Comparison of ENCODE assay signal across 9 cellular contexts in genomic region chr4:46931981-46932380, GRCh38. TPM values are rescaled to one million over a fixed set of nuclear protein-coding genes. Genes with fewer than 3 reads are reported as not detected.
DNase-seq lines count a peak whose midpoint lies in the region; ATAC-seq and TF ChIP-seq lines count a peak whose summit lies in the region.
"Had no signal": no experiment of that assay in that cellular context is flagged by ENCODE, and none has a peak within 500 bp of the region (broad histone marks: within the 10 kb centered on the region; RNA-seq: fewer than 3 reads in every experiment).

No MANE protein-coding gene starts in this region.

- peaks cover 0 to 3% (median 0%) of the 10 kb centered on the region in 9 donors for H3K27me3 ChIP-seq in heart left ventricle
- H3K27me3 ChIP-seq in vagina, result no peaks in the 10 kb centered on the region

- H3K4me1 ChIP-seq in heart left ventricle (peaks cover 0 to 17% (median 0%) of the 10 kb centered on the region in 12 donors), vagina (no peaks in the 10 kb centered on the region)

- 13 to 18% (median 15%) methylated on average over 3 of the region's 3 CpGs for WGBS in heart left ventricle, 4 donors

- H3K9me3 ChIP-seq in heart left ventricle, result no peaks in the 10 kb centered on the region
- H3K9me3 ChIP-seq in vagina, result no peaks in the 10 kb centered on the region

- ATAC-seq in GM19328 (IDR thresholded peaks at IDR 0.05; ENCODE audit: unreplicated experiment) (peak; percentile 63), HG03460 (IDR thresholded peaks at IDR 0.05; ENCODE audit: unreplicated experiment) (peak; percentile 65), heart left ventricle (peak in 3 of 4 donors; percentile 75 to 83 (median 79))

- no peaks in the 10 kb centered on the region for H3K36me3 ChIP-seq in heart left ventricle
- no peaks in the 10 kb centered on the region for H3K36me3 ChIP-seq in vagina

- no peak overlapping the region for H3K4me3 ChIP-seq in heart left ventricle
- no peak overlapping the region for H3K4me3 ChIP-seq in vagina

- in situ Hi-C loops in G401 (cut with HindIII; ENCODE audit: low sequenced_read_pairs), result no loop called here

- DNase-seq in G401 (ENCODE audit: low spot score) (peak; percentile 36), UCSD-AML1 (lab: John Stamatoyannopoulos, UW; ENCODE audit: unreplicated experiment) (peak; percentile 11), heart left ventricle (peak in 1 of 5 donors; percentile 20), stromal cell of bone marrow (ENCODE audit: low read depth) (peak; percentile 31), SW 1271 (lab: John Stamatoyannopoulos, UW) (no peak), vagina (ENCODE audit: extremely low spot score in 2 of 2) (no peak)

- peak overlapping the region in 1 of 12 donors; percentile 1 for H3K27ac ChIP-seq in heart left ventricle
- H3K27ac ChIP-seq in vagina, result no peak overlapping the region

- TF ChIP-seq CTCF in heart left ventricle (IDR thresholded peaks at IDR 0.05), result peak; percentile 33 to 68 (median 53)
- TF ChIP-seq CTCF in vagina (IDR thresholded peaks at IDR 0.05), result no peak

- TF ChIP-seq POLR2A in heart left ventricle (IDR thresholded peaks at IDR 0.05), result no peak
- no peak for TF ChIP-seq POLR2A in vagina (IDR thresholded peaks at IDR 0.05)

- intact Hi-C loops in heart left ventricle (cut with DNase I), result loop anchor here (1.0 to 10.0 kb wide), 11 partner anchors 60 to 450 kb away; partner anchors contain the start of genes GABRB1 (in 6 of the 10) and GABRA4 (in 1 of the 10)
- intact Hi-C loops in vagina (cut with DNase I), result no loop called here

RNA-seq across cellular contexts. Expression of gene COX7B2, which starts 22.9 kb away (rescaled TPM):
- total RNA-seq in G401 (2014; rRNA removed; shearing (Covaris generic)), result not detected in 2 replicates
- total RNA-seq in heart left ventricle (not detected), vagina (not detected)
- polyA plus RNA-seq in heart left ventricle, result not detected
- total RNA-seq: skeletal muscle tissue had no signal

Comparison
In these comparisons a context has a peak if more than half of its experiments do, and no peak if none do; other contexts are left out.
1. DNase-seq: peak in G401 (single experiment), UCSD-AML1 (single experiment) and stromal cell of bone marrow (single experiment); none in SW 1271 (0 of 2) and vagina (0 of 2).
2. CTCF ChIP-seq: peak in heart left ventricle (12 of 12); none in vagina (0 of 3).
3. Peak in every context shown above with its lines, with median percentiles within 50 percentile points of each other: ATAC-seq.